13 cellular contexts compared by ENCODE assay signal in the genomic region with DNA sequence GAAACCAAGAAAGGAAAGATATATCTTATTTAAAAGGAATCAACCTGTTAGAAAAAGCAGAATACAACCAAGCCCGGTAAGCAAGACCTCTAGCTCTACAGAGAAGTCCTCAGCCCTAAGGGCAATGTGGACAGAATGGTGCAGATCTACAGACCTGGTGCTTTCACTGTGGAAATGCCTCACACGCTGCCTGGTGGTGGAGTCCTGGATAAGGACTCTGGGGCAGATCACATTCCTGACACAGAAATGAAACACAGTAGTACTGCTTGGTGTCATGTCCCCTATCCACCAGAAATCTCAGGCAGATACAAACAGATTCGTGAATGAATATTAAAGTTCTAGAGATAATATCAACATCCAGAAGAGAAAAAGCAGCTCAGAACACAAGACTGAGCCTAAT. TPM values are rescaled to one million over a fixed set of nuclear protein-coding genes. Genes with fewer than 3 reads are reported as not detected.
DNase-seq lines count a peak whose midpoint lies in the region; ATAC-seq and TF ChIP-seq lines count a peak whose summit lies in the region.
"Had no signal": no experiment of that assay in that cellular context is flagged by ENCODE, and none has a peak within 500 bp of the region (broad histone marks: within the 10 kb centered on the region; RNA-seq: fewer than 3 reads in every experiment).

No MANE protein-coding gene starts in this region.

- no peak for DNase-seq in AG09309 (ENCODE audit: low read depth)
- DNase-seq in RWPE2 (ENCODE audit: low spot score) = no peak
- no peak for DNase-seq in fibroblast of villous mesenchyme (ENCODE audit: low read depth)
- no peak for DNase-seq in osteoblast (ENCODE audit: insufficient read length, low spot score, missing footprints)
- DNase-seq in kidney glomerular epithelial cell (lab: John Stamatoyannopoulos, UW) = no peak
- DNase-seq in head of caudate nucleus = no peak
- no peak for DNase-seq in naive thymus-derived CD4-positive, alpha-beta T cell
- DNase-seq in putamen (ENCODE audit: low spot score) = no peak
- DNase-seq: activated CD4-positive, alpha-beta T cell treated with anti-CD3 and anti-CD28 coated beads for 36 hours; AML-193; immature natural killer cell; stimulated activated CD4-positive, alpha-beta T cell treated with anti-CD3 and anti-CD28 coated beads, Interleukin-15, amount 100 ng/mL, for 24 hours had no signal

- intact Hi-C loops in head of caudate nucleus (cut with DNase I) = no loop called here
- intact Hi-C loops in naive thymus-derived CD4-positive, alpha-beta T cell (cut with micrococcal nuclease) = loop anchor here in 1 of 2 donors (10.0 kb wide), 1 partner anchor 65 kb away; no protein-coding TSS in a partner anchor

- H3K4me1 Mint-ChIP-seq in naive thymus-derived CD4-positive, alpha-beta T cell = peaks cover 6 to 23% (median 7%) of the 10 kb centered on the region in 7 donors

- H3K27ac ChIP-seq in RWPE2 (ENCODE audit: poor library complexity, severe bottlenecking) = no peak overlapping the region
- H3K27ac ChIP-seq in osteoblast (ENCODE audit: low read depth, low read length) = peak overlapping the region; percentile 18
- H3K27ac ChIP-seq in naive thymus-derived CD4-positive, alpha-beta T cell (ENCODE audit: low read depth, low read length) = no peak overlapping the region

- peak; percentile 30; the same call in 1 of the 3 replicates for ATAC-seq in RWPE2 (ENCODE audit: low read depth)
- ATAC-seq in naive thymus-derived CD4-positive, alpha-beta T cell = no peak
- ATAC-seq: activated CD4-positive, alpha-beta T cell treated with anti-CD3 and anti-CD28 coated beads for 36 hours; GM12878 had no signal

- H3K27me3 ChIP-seq in RWPE2 (ENCODE audit: insufficient read depth, poor library complexity, severe bottlenecking) = no peaks in the 10 kb centered on the region
- H3K27me3 ChIP-seq in osteoblast (ENCODE audit: insufficient read depth, low read length) = no peaks in the 10 kb centered on the region
- H3K27me3 ChIP-seq in naive thymus-derived CD4-positive, alpha-beta T cell (ENCODE audit: control insufficient read depth in 2 of 2, insufficient read depth in 2 of 2, low read length in 2 of 2) = no peaks in the 10 kb centered on the region

- H3K4me2 ChIP-seq in osteoblast (ENCODE audit: insufficient read depth, low read length) = peak overlapping the region; percentile 30

- no peak overlapping the region for H3K4me3 Mint-ChIP-seq in naive thymus-derived CD4-positive, alpha-beta T cell
- H3K4me3 Mint-ChIP-seq: activated CD4-positive, alpha-beta T cell treated with anti-CD3 and anti-CD28 coated beads for 36 hours; immature natural killer cell had no signal

- H3K4me1 ChIP-seq in RWPE2 (ENCODE audit: insufficient read depth, poor library complexity, severe bottlenecking) (peaks cover 28% of the 10 kb centered on the region), osteoblast (ENCODE audit: insufficient read depth, low read length) (peaks cover 49% of the 10 kb centered on the region)
- no peaks in the 10 kb centered on the region for H3K4me1 ChIP-seq in naive thymus-derived CD4-positive, alpha-beta T cell (ENCODE audit: control insufficient read depth in 2 of 2, insufficient read depth in 2 of 2, low read length in 2 of 2)

- no peak overlapping the region for H3K4me3 ChIP-seq in AG09309 (ENCODE audit: control insufficient read depth, low read depth, low read length)
- no peak overlapping the region for H3K4me3 ChIP-seq in RWPE2 (ENCODE audit: severe bottlenecking)
- peak overlapping the region; percentile 90 for H3K4me3 ChIP-seq in fibroblast of villous mesenchyme (ENCODE audit: low read depth, low read length)
- no peak overlapping the region for H3K4me3 ChIP-seq in osteoblast (ENCODE audit: insufficient read depth, low read length)
- H3K4me3 ChIP-seq in naive thymus-derived CD4-positive, alpha-beta T cell (ENCODE audit: low read length) = no peak overlapping the region
- H3K4me3 ChIP-seq: GM12878 had no signal

- H3K36me3 ChIP-seq in RWPE2 (ENCODE audit: low read depth) = peaks cover 24% of the 10 kb centered on the region
- H3K36me3 ChIP-seq in osteoblast (ENCODE audit: insufficient read depth, low read length) = peaks cover 21% of the 10 kb centered on the region
- H3K36me3 ChIP-seq in naive thymus-derived CD4-positive, alpha-beta T cell (ENCODE audit: control insufficient read depth in 2 of 3, insufficient read depth in 3 of 3, low read length in 3 of 3) = no peaks in the 10 kb centered on the region

- CTCF ChIA-PET in naive thymus-derived CD4-positive, alpha-beta T cell (lab: Charles Lee) = no interaction called here

- H3K9me3 ChIP-seq in RWPE2 (ENCODE audit: severe bottlenecking) = no peaks in the 10 kb centered on the region
- H3K9me3 ChIP-seq in osteoblast (ENCODE audit: low read depth, low read length) = no peaks in the 10 kb centered on the region
- H3K9me3 ChIP-seq in naive thymus-derived CD4-positive, alpha-beta T cell (ENCODE audit: control insufficient read depth in 2 of 3, low read length in 3 of 3) = no peaks in the 10 kb centered on the region

- peak; percentile 7 for TF ChIP-seq CTCF in AG09309 (IDR thresholded peaks at IDR 0.05; ENCODE audit: control insufficient read depth, insufficient read depth, low read depth, low read length, missing control alignments)
- no peak for TF ChIP-seq CTCF in RWPE2 (IDR thresholded peaks at IDR 0.05; ENCODE audit: poor library complexity, severe bottlenecking)
- no peak for TF ChIP-seq CTCF in fibroblast of villous mesenchyme (IDR thresholded peaks at IDR 0.05; ENCODE audit: insufficient read depth, low read depth, low read length)
- no peak for TF ChIP-seq CTCF in osteoblast (IDR thresholded peaks at IDR 0.05; ENCODE audit: extremely low read depth, low read depth, low read length)

- peak overlapping the region in 1 of 9 donors; percentile 13 for H3K27ac Mint-ChIP-seq in naive thymus-derived CD4-positive, alpha-beta T cell
- H3K27ac Mint-ChIP-seq: activated CD4-positive, alpha-beta T cell treated with anti-CD3 and anti-CD28 coated beads for 36 hours; immature natural killer cell had no signal

- peaks cover 74% of the 10 kb centered on the region for H4K20me1 ChIP-seq in osteoblast (ENCODE audit: insufficient read depth, low read length)

- H3K79me2 ChIP-seq in osteoblast (ENCODE audit: insufficient read depth, low read length) = peaks cover 100% of the 10 kb centered on the region

- peaks cover 0 to 5% (median 4%) of the 10 kb centered on the region in 5 donors for H3K36me3 Mint-ChIP-seq in naive thymus-derived CD4-positive, alpha-beta T cell

- peaks cover 0 to 1% (median 0%) of the 10 kb centered on the region in 11 donors for H3K9me3 Mint-ChIP-seq in naive thymus-derived CD4-positive, alpha-beta T cell
- H3K9me3 Mint-ChIP-seq: immature natural killer cell had no signal

- POLR2A ChIA-PET in naive thymus-derived CD4-positive, alpha-beta T cell (lab: Charles Lee) = interaction anchor here (1.2 kb wide), 1 partner anchor 10 kb away, joined by 3 read pairs; no protein-coding TSS in a partner anchor

- H2AFZ ChIP-seq in osteoblast (ENCODE audit: low read length) = no peak overlapping the region

- peaks cover 13 to 30% (median 16%) of the 10 kb centered on the region in 5 donors for H3K27me3 Mint-ChIP-seq in naive thymus-derived CD4-positive, alpha-beta T cell

RNA-seq across cellular contexts. Expression of a gene that starts 6.8 kb away (rescaled TPM):
- total RNA-seq in fibroblast of villous mesenchyme (354 and 485 TPM in 2 replicates), osteoblast (316 and 333 TPM in 2 replicates)
- 10 to 100 TPM in 2 of 5 experiments, 1 to 10 TPM in 3; 4.4 to 14.9 (median 7.4) TPM for total RNA-seq in naive thymus-derived CD4-positive, alpha-beta T cell
- 10 to 100 TPM; 12.9 to 18.2 TPM for polyA plus RNA-seq in naive thymus-derived CD4-positive, alpha-beta T cell

Comparison
In these comparisons a context has a peak if more than half of its experiments do, and no peak if none do; other contexts are left out.
1. RNA of a gene that starts 6.8 kb away (total RNA-seq): 354 to 485 TPM in fibroblast of villous mesenchyme and 316 to 333 TPM in osteoblast; 4.4 to 14.9 TPM in naive thymus-derived CD4-positive, alpha-beta T cell; every median in the first group is over 10 times any median in the second.